Comparison of ENCODE assay signal across 1 cellular context in genomic region chr17:72123964-72124791, GRCh38.
A peak's percentile ranks its signal among the peaks of the same experiment; 100 is the strongest.
TF ChIP-seq lines count a peak whose summit lies in the region.

No MANE protein-coding gene starts in this region.

TF ChIP-seq in HepG2, 621 proteins besides CTCF, POLR2A, EP300 and RAD21 (continued from another document and continues in another):
- TF ChIP-seq MAZ (IDR thresholded peaks at IDR 0.05; ENCODE audit: borderline replicate concordance, low read depth, low read length) (no peak), MAZ (CRISPR knock-in tag; IDR thresholded peaks at IDR 0.05; ENCODE audit: low read depth) (no peak; the same call in 1 of the 2 replicates), TARDBP (CRISPR knock-in tag; IDR thresholded peaks at IDR 0.05) (no peak), MLX (CRISPR knock-in tag; IDR thresholded peaks at IDR 0.05) (no peak), ZNF12 (CRISPR knock-in tag; IDR thresholded peaks at IDR 0.05) (no peak), SIX1 (CRISPR knock-in tag; IDR thresholded peaks at IDR 0.05; ENCODE audit: borderline replicate concordance) (no peak), PRDM10 (CRISPR knock-in tag; IDR thresholded peaks at IDR 0.05; ENCODE audit: low read depth) (no peak), RXRA (CRISPR knock-in tag; IDR thresholded peaks at IDR 0.05) (no peak), KDM5B (CRISPR knock-in tag; IDR thresholded peaks at IDR 0.05; ENCODE audit: borderline replicate concordance) (no peak; the same call in 1 of the 2 replicates), U2AF2 (IDR thresholded peaks at IDR 0.05; ENCODE audit: low read depth, low read length) (no peak), SIN3B (IDR thresholded peaks at IDR 0.05; ENCODE audit: low read length) (no peak), MIER2 (CRISPR knock-in tag; IDR thresholded peaks at IDR 0.05) (no peak), ZBTB21 (CRISPR knock-in tag; IDR thresholded peaks at IDR 0.05) (no peak), CENPBD1 (CRISPR knock-in tag; IDR thresholded peaks at IDR 0.05; ENCODE audit: borderline replicate concordance, low read depth) (no peak), KAT7 (CRISPR knock-in tag; IDR thresholded peaks at IDR 0.05; ENCODE audit: borderline replicate concordance) (no peak; the same call in 1 of the 2 replicates), HOXA9 (CRISPR knock-in tag; IDR thresholded peaks at IDR 0.05; ENCODE audit: borderline replicate concordance) (no peak), ZNF614 (CRISPR knock-in tag; IDR thresholded peaks at IDR 0.05; ENCODE audit: borderline replicate concordance) (no peak), BORCS8-MEF2B (CRISPR knock-in tag; IDR thresholded peaks at IDR 0.05) (no peak), ZNF775 (CRISPR knock-in tag; IDR thresholded peaks at IDR 0.05; ENCODE audit: borderline replicate concordance) (no peak), RXRB (CRISPR knock-in tag; IDR thresholded peaks at IDR 0.05; ENCODE audit: borderline replicate concordance) (no peak), NR0B2 (CRISPR knock-in tag; IDR thresholded peaks at IDR 0.05) (no peak), CHD4 (IDR thresholded peaks at IDR 0.05; ENCODE audit: borderline replicate concordance, low read length) (no peak), ZNF30 (CRISPR knock-in tag; IDR thresholded peaks at IDR 0.05) (no peak), ZNF337 (CRISPR knock-in tag; IDR thresholded peaks at IDR 0.05; ENCODE audit: borderline replicate concordance, low read depth) (no peak), ZNF607 (CRISPR knock-in tag; IDR thresholded peaks at IDR 0.05; ENCODE audit: borderline replicate concordance) (0 out of 2 replicates have a peak, but pooled peaks have one; percentile 42), SOX5 (CRISPR knock-in tag; IDR thresholded peaks at IDR 0.05; ENCODE audit: borderline replicate concordance) (no peak), TERF1 (CRISPR knock-in tag; IDR thresholded peaks at IDR 0.05) (no peak), ZBTB2 (CRISPR knock-in tag; IDR thresholded peaks at IDR 0.05; ENCODE audit: low read depth) (no peak), ZNF598 (CRISPR knock-in tag; IDR thresholded peaks at IDR 0.05; ENCODE audit: borderline replicate concordance) (no peak), TCF7L2 (IDR thresholded peaks at IDR 0.05; ENCODE audit: low read depth, low read length) (no peak)
- TF ChIP-seq, protein P1, sequence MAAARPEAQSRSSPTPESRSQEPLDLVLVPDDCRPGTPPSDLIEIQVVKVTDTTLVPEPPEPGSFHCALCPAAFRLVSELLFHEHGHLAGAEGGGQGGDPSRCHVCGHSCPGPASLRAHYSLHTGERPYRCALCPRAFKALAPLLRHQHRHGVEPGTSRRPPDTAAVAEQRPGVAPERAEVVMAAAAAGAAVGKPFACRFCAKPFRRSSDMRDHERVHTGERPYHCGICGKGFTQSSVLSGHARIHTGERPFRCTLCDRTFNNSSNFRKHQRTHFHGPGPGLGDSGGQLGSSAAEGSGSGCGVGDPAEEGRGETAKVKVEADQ (CRISPR knock-in tag; IDR thresholded peaks at IDR 0.05; ENCODE audit: borderline replicate concordance) = no peak
- TF ChIP-seq, protein P2, sequence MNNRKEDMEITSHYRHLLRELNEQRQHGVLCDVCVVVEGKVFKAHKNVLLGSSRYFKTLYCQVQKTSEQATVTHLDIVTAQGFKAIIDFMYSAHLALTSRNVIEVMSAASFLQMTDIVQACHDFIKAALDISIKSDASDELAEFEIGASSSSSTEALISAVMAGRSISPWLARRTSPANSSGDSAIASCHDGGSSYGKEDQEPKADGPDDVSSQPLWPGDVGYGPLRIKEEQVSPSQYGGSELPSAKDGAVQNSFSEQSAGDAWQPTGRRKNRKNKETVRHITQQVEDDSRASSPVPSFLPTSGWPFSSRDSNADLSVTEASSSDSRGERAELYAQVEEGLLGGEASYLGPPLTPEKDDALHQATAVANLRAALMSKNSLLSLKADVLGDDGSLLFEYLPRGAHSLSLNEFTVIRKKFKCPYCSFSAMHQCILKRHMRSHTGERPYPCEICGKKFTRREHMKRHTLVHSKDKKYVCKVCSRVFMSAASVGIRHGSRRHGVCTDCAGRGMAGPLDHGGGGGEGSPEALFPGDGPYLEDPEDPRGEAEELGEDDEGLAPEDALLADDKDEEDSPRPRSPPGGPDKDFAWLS (CRISPR knock-in tag; IDR thresholded peaks at IDR 0.05; ENCODE audit: borderline replicate concordance) = no peak
- TF ChIP-seq, protein P3, sequence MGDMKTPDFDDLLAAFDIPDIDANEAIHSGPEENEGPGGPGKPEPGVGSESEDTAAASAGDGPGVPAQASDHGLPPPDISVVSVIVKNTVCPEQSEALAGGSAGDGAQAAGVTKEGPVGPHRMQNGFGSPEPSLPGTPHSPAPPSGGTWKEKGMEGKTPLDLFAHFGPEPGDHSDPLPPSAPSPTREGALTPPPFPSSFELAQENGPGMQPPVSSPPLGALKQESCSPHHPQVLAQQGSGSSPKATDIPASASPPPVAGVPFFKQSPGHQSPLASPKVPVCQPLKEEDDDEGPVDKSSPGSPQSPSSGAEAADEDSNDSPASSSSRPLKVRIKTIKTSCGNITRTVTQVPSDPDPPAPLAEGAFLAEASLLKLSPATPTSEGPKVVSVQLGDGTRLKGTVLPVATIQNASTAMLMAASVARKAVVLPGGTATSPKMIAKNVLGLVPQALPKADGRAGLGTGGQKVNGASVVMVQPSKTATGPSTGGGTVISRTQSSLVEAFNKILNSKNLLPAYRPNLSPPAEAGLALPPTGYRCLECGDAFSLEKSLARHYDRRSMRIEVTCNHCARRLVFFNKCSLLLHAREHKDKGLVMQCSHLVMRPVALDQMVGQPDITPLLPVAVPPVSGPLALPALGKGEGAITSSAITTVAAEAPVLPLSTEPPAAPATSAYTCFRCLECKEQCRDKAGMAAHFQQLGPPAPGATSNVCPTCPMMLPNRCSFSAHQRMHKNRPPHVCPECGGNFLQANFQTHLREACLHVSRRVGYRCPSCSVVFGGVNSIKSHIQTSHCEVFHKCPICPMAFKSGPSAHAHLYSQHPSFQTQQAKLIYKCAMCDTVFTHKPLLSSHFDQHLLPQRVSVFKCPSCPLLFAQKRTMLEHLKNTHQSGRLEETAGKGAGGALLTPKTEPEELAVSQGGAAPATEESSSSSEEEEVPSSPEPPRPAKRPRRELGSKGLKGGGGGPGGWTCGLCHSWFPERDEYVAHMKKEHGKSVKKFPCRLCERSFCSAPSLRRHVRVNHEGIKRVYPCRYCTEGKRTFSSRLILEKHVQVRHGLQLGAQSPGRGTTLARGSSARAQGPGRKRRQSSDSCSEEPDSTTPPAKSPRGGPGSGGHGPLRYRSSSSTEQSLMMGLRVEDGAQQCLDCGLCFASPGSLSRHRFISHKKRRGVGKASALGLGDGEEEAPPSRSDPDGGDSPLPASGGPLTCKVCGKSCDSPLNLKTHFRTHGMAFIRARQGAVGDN (CRISPR knock-in tag; IDR thresholded peaks at IDR 0.05) = peak; percentile 52
- TF ChIP-seq, protein P4, sequence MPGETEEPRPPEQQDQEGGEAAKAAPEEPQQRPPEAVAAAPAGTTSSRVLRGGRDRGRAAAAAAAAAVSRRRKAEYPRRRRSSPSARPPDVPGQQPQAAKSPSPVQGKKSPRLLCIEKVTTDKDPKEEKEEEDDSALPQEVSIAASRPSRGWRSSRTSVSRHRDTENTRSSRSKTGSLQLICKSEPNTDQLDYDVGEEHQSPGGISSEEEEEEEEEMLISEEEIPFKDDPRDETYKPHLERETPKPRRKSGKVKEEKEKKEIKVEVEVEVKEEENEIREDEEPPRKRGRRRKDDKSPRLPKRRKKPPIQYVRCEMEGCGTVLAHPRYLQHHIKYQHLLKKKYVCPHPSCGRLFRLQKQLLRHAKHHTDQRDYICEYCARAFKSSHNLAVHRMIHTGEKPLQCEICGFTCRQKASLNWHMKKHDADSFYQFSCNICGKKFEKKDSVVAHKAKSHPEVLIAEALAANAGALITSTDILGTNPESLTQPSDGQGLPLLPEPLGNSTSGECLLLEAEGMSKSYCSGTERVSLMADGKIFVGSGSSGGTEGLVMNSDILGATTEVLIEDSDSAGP (CRISPR knock-in tag; IDR thresholded peaks at IDR 0.05; ENCODE audit: borderline replicate concordance) = no peak; the same call in 1 of the 2 replicates
- TF ChIP-seq, protein P5, sequence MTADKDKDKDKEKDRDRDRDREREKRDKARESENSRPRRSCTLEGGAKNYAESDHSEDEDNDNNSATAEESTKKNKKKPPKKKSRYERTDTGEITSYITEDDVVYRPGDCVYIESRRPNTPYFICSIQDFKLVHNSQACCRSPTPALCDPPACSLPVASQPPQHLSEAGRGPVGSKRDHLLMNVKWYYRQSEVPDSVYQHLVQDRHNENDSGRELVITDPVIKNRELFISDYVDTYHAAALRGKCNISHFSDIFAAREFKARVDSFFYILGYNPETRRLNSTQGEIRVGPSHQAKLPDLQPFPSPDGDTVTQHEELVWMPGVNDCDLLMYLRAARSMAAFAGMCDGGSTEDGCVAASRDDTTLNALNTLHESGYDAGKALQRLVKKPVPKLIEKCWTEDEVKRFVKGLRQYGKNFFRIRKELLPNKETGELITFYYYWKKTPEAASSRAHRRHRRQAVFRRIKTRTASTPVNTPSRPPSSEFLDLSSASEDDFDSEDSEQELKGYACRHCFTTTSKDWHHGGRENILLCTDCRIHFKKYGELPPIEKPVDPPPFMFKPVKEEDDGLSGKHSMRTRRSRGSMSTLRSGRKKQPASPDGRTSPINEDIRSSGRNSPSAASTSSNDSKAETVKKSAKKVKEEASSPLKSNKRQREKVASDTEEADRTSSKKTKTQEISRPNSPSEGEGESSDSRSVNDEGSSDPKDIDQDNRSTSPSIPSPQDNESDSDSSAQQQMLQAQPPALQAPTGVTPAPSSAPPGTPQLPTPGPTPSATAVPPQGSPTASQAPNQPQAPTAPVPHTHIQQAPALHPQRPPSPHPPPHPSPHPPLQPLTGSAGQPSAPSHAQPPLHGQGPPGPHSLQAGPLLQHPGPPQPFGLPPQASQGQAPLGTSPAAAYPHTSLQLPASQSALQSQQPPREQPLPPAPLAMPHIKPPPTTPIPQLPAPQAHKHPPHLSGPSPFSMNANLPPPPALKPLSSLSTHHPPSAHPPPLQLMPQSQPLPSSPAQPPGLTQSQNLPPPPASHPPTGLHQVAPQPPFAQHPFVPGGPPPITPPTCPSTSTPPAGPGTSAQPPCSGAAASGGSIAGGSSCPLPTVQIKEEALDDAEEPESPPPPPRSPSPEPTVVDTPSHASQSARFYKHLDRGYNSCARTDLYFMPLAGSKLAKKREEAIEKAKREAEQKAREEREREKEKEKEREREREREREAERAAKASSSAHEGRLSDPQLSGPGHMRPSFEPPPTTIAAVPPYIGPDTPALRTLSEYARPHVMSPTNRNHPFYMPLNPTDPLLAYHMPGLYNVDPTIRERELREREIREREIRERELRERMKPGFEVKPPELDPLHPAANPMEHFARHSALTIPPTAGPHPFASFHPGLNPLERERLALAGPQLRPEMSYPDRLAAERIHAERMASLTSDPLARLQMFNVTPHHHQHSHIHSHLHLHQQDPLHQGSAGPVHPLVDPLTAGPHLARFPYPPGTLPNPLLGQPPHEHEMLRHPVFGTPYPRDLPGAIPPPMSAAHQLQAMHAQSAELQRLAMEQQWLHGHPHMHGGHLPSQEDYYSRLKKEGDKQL (CRISPR knock-in tag; IDR thresholded peaks at IDR 0.05; ENCODE audit: low read depth) = no peak
